Comparison of ENCODE assay signal across 19 cellular contexts in the genomic region with DNA sequence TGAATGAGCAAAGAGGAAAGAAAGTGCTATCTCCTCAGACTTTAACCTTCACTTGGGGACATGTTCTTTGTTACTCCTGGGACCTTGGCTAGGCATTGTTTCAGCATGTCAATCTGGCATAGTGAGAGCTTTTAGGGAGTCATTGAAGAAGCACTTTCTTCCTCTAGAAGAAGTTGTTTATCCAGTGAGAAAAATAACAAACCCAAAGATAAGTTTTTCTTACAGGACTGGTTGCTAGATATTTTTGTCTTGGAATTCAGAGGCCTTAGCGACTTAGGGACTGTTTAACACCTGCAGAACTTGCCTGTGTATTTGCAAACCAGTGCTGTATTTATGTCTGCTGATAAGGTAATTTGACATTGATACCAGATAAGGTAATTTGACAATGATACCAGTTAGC. TPM values are rescaled to one million over a fixed set of nuclear protein-coding genes. Genes with fewer than 3 reads are reported as not detected.
DNase-seq lines count a peak whose midpoint lies in the region; ATAC-seq and TF ChIP-seq lines count a peak whose summit lies in the region.
"Had no signal": no experiment of that assay in that cellular context is flagged by ENCODE, and none has a peak within 500 bp of the region (broad histone marks: within the 10 kb centered on the region; RNA-seq: fewer than 3 reads in every experiment).

No MANE protein-coding gene starts in this region.

- H3K4me1 Mint-ChIP-seq in HFFc6 (ENCODE audit: low read depth), result peaks cover 5% of the 10 kb centered on the region; the same call in 1 of the 2 replicates
- peaks cover 14% of the 10 kb centered on the region for H3K4me1 Mint-ChIP-seq in mesothelial cell of epicardium

- intact Hi-C loops in Right ventricle myocardium inferior (cut with DNase I) (no loop called here), Right ventricle myocardium superior (cut with DNase I) (no loop called here)

- H3K27me3 Mint-ChIP-seq in HFFc6 (ENCODE audit: insufficient read depth) (no peaks in the 10 kb centered on the region), mesothelial cell of epicardium (ENCODE audit: low read depth) (no peaks in the 10 kb centered on the region)
- H3K27me3 Mint-ChIP-seq: CD4-positive, alpha-beta T cell had no signal

- DNase-seq in Right ventricle myocardium inferior (ENCODE audit: missing footprints) (no peak), Right ventricle myocardium superior (no peak), HFFc6 (no peak), mesothelial cell of epicardium (ENCODE audit: low spot score in 2 of 2, unreplicated experiment in 2 of 2) (no peak), GM19238 (ENCODE audit: insufficient read length, low spot score) (no peak), NCI-H748 (lab: John Stamatoyannopoulos, UW; ENCODE audit: unreplicated experiment) (no peak)
- DNase-seq: ACHN; CD4-positive, alpha-beta T cell; DND-41; GF-D8; GOT3; KBM-7; NCI-H1092; NCI-H2107; NCI-H345; NCI-H526 treated with DMSO at 0.1 percent for 48 hours; NK-92 treated with Interleukin-12 subunit alpha and Interleukin-12 subunit beta, amount 100 ng/mL, for 24 hours; OCI-M1 had no signal

- H3K27ac Mint-ChIP-seq in HFFc6 (0 out of 2 replicates have a peak overlapping the region, but pooled peaks have one; percentile 8), mesothelial cell of epicardium (peak overlapping the region; percentile 91)
- H3K27ac Mint-ChIP-seq: CD4-positive, alpha-beta T cell had no signal

- H3K36me3 Mint-ChIP-seq in HFFc6 (ENCODE audit: low read depth) (peaks cover 22% of the 10 kb centered on the region), mesothelial cell of epicardium (peaks cover 42% of the 10 kb centered on the region)

- no peak overlapping the region for H3K4me3 Mint-ChIP-seq in HFFc6
- no peak overlapping the region for H3K4me3 Mint-ChIP-seq in mesothelial cell of epicardium
- H3K4me3 Mint-ChIP-seq: CD4-positive, alpha-beta T cell had no signal

- ATAC-seq in Right ventricle myocardium inferior (peak; percentile 10), Right ventricle myocardium superior (ENCODE audit: poor library complexity) (no peak), HG02642 (IDR thresholded peaks at IDR 0.05; ENCODE audit: poor library complexity, unreplicated experiment) (no peak)

- H3K9me3 Mint-ChIP-seq in HFFc6 (no peaks in the 10 kb centered on the region), mesothelial cell of epicardium (no peaks in the 10 kb centered on the region)
- H3K9me3 Mint-ChIP-seq: CD4-positive, alpha-beta T cell had no signal

- TF ChIP-seq CTCF in HFFc6 (IDR thresholded peaks at IDR 0.05) (no peak), mesothelial cell of epicardium (IDR thresholded peaks at IDR 0.05; ENCODE audit: unreplicated experiment) (no peak)

RNA-seq across cellular contexts. Expression of a gene that starts 12.3 kb away (rescaled TPM):
- total RNA-seq in Right ventricle myocardium inferior (1,383 TPM), Right ventricle myocardium superior (1,328 TPM), mesothelial cell of epicardium (134 to 140 TPM (median 136 TPM) in 3 replicates)
- 100 to 1,000 TPM; 152 to 175 (median 168) TPM for total RNA-seq in HFFc6 (2021; fragmentation: NEBNext Ultra II Directional; extraction: Animal tissue kit (Norgen Biotek cat#: 25700))

RNA-seq across cellular contexts. Expression of a gene that starts 12.8 kb away (rescaled TPM):
- total RNA-seq in Right ventricle myocardium inferior, result 13.5 TPM
- total RNA-seq in Right ventricle myocardium superior, result 12.8 TPM
- 1 to 10 TPM; 3.0 to 5.9 (median 4.6) TPM for total RNA-seq in HFFc6 (2021; fragmentation: NEBNext Ultra II Directional; extraction: Animal tissue kit (Norgen Biotek cat#: 25700))
- total RNA-seq in mesothelial cell of epicardium, result 27.7 to 30.7 TPM (median 30.1 TPM) in 3 replicates
